1 cellular context compared by ENCODE assay signal in the genomic region with DNA sequence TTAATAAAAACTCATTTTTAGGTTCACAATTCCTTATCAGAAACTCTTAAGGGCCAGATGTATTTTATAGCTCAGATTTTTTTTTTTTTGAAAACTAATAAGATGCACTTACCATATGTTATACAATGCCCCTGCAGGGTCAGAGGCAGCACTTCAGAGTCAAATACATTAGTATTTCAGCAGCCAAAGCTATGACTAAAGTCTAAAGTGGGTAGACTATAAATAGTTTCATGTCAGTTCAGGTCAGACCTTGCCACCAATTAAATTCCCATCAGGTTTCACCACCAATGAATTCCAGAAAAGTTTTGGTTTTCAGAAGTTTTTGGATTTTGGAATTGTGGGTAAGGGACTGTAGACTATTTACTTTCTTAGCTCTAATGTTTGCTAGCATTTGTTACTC.
TF ChIP-seq lines count a peak whose summit lies in the region.

No MANE protein-coding gene starts in this region.

TF ChIP-seq in GM12878, 131 proteins besides CTCF, POLR2A, EP300 and RAD21 (continued from another document):
- TF ChIP-seq, protein P1, sequence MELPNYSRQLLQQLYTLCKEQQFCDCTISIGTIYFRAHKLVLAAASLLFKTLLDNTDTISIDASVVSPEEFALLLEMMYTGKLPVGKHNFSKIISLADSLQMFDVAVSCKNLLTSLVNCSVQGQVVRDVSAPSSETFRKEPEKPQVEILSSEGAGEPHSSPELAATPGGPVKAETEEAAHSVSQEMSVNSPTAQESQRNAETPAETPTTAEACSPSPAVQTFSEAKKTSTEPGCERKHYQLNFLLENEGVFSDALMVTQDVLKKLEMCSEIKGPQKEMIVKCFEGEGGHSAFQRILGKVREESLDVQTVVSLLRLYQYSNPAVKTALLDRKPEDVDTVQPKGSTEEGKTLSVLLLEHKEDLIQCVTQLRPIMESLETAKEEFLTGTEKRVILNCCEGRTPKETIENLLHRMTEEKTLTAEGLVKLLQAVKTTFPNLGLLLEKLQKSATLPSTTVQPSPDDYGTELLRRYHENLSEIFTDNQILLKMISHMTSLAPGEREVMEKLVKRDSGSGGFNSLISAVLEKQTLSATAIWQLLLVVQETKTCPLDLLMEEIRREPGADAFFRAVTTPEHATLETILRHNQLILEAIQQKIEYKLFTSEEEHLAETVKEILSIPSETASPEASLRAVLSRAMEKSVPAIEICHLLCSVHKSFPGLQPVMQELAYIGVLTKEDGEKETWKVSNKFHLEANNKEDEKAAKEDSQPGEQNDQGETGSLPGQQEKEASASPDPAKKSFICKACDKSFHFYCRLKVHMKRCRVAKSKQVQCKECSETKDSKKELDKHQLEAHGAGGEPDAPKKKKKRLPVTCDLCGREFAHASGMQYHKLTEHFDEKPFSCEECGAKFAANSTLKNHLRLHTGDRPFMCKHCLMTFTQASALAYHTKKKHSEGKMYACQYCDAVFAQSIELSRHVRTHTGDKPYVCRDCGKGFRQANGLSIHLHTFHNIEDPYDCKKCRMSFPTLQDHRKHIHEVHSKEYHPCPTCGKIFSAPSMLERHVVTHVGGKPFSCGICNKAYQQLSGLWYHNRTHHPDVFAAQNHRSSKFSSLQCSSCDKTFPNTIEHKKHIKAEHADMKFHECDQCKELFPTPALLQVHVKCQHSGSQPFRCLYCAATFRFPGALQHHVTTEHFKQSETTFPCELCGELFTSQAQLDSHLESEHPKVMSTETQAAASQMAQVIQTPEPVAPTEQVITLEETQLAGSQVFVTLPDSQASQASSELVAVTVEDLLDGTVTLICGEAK (IDR thresholded peaks at IDR 0.05; ENCODE audit: borderline replicate concordance): no peak
- TF ChIP-seq SP1 (IDR thresholded peaks at IDR 0.05; ENCODE audit: low read depth, low read length) (no peak), MEF2A (IDR thresholded peaks at IDR 0.05; ENCODE audit: insufficient read depth, low read depth, low read length) (0 out of 2 replicates have a peak, but pooled peaks have one; percentile 45), ZSCAN29 (IDR thresholded peaks at IDR 0.05) (no peak), TARDBP (IDR thresholded peaks at IDR 0.05; ENCODE audit: borderline replicate concordance) (no peak)
